28 cellular contexts compared by ENCODE assay signal in genomic region chr10:103235775-103236174, GRCh38. TPM values are rescaled to one million over a fixed set of nuclear protein-coding genes. Genes with fewer than 3 reads are reported as not detected.
"Had no signal": no experiment of that assay in that cellular context is flagged by ENCODE, and none has a peak within 500 bp of the region (broad histone marks: within the 10 kb centered on the region; RNA-seq: fewer than 3 reads in every experiment).

No MANE protein-coding gene starts in this region.

- H3K9me3 Mint-ChIP-seq: activated CD4-positive, alpha-beta T cell treated with anti-CD3 and anti-CD28 coated beads, Interleukin-2, amount 10 ng/mL, durations not matched to agents 24 days and 14 days; activated CD8-positive, alpha-beta T cell treated with anti-CD3 and anti-CD28 coated beads for 36 hours; activated naive CD4-positive, alpha-beta T cell treated with anti-CD3 and anti-CD28 coated beads for 36 hours; activated naive CD8-positive, alpha-beta T cell treated with anti-CD3 and anti-CD28 coated beads, Interleukin-2, amount 50 U/mL, for 24 hours; activated T-cell treated with anti-CD3 and anti-CD28 coated beads, Interleukin-2, amount 50 U/mL, for 24 hours; activated T-helper 2 cell treated with anti-CD3 and anti-CD28 coated beads, Interferon-gamma antibody, Interleukin-2, Interleukin-4, amounts not matched to agents 10 μg/mL and 5 μg/mL and 100 μg/mL, durations not matched to agents 14 hours and 24 hours and 36 hours; brain had no signal

- H3K27ac ChIP-seq: WERI-Rb-1 had no signal

- H3K4me3 Mint-ChIP-seq: activated CD4-positive, alpha-beta T cell treated with anti-CD3 and anti-CD28 coated beads, Interleukin-2, amount 10 ng/mL, durations not matched to agents 24 days and 14 days; activated CD8-positive, alpha-beta T cell treated with anti-CD3 and anti-CD28 coated beads for 36 hours; activated naive CD4-positive, alpha-beta T cell treated with anti-CD3 and anti-CD28 coated beads for 36 hours; activated naive CD8-positive, alpha-beta T cell; activated naive CD8-positive, alpha-beta T cell treated with anti-CD3 and anti-CD28 coated beads, Interleukin-2, amount 50 U/mL, for 24 hours; activated T-cell treated with anti-CD3 and anti-CD28 coated beads, Interleukin-2, amount 50 U/mL, for 24 hours; brain had no signal

- ATAC-seq: activated CD8-positive, alpha-beta T cell treated with anti-CD3 and anti-CD28 coated beads for 36 hours; activated naive CD8-positive, alpha-beta T cell treated with anti-CD3 and anti-CD28 coated beads, Interleukin-2, amount 50 U/mL, for 24 hours; PC-3 had no signal

- H3K27me3 Mint-ChIP-seq: activated CD4-positive, alpha-beta T cell treated with anti-CD3 and anti-CD28 coated beads, Interleukin-2, amount 10 ng/mL, durations not matched to agents 24 days and 14 days; activated CD8-positive, alpha-beta T cell treated with anti-CD3 and anti-CD28 coated beads for 36 hours; activated naive CD8-positive, alpha-beta T cell; activated naive CD8-positive, alpha-beta T cell treated with anti-CD3 and anti-CD28 coated beads, Interleukin-2, amount 50 U/mL, for 24 hours; activated T-cell treated with anti-CD3 and anti-CD28 coated beads, Interleukin-2, amount 50 U/mL, for 24 hours had no signal

- H3K36me3 ChIP-seq: WERI-Rb-1 had no signal

- DNase-seq: activated CD4-positive, alpha-beta T cell treated with anti-CD3 and anti-CD28 coated beads, Interleukin-2, amount 10 ng/mL, durations not matched to agents 24 days and 14 days; activated CD4-positive, alpha-beta T cell treated with anti-CD3 and anti-CD28 coated beads, Interleukin-2, amount 50 U/mL, for 4 hours; activated CD8-positive, alpha-beta T cell treated with anti-CD3 and anti-CD28 coated beads for 36 hours; activated gamma-delta T cell; activated naive CD4-positive, alpha-beta T cell treated with anti-CD3 and anti-CD28 coated beads for 36 hours; activated naive CD8-positive, alpha-beta T cell treated with anti-CD3 and anti-CD28 coated beads, Interleukin-2, amount 50 U/mL, for 24 hours; activated T-cell treated with anti-CD3 and anti-CD28 coated beads, Interleukin-2, amount 50 U/mL, for 24 hours; anterior cingulate cortex; central memory CD4-positive, alpha-beta T cell; Karpas-422; KBM-7; NCI-H1105; NCI-H1417 treated with DMSO at 0.1 percent for 48 hours; NCI-H187 treated with DMSO at 0.1 percent for 48 hours; NCI-H345; NCI-H524 treated with DMSO at 0.1 percent for 48 hours; PC-3; Right ventricle myocardium superior; T1000; WERI-Rb-1 had no signal

- H3K27ac Mint-ChIP-seq: activated CD4-positive, alpha-beta T cell treated with anti-CD3 and anti-CD28 coated beads, Interleukin-2, amount 10 ng/mL, durations not matched to agents 24 days and 14 days; activated CD8-positive, alpha-beta T cell treated with anti-CD3 and anti-CD28 coated beads for 36 hours; activated naive CD4-positive, alpha-beta T cell treated with anti-CD3 and anti-CD28 coated beads for 36 hours; activated naive CD8-positive, alpha-beta T cell; activated naive CD8-positive, alpha-beta T cell treated with anti-CD3 and anti-CD28 coated beads, Interleukin-2, amount 50 U/mL, for 24 hours; activated T-cell treated with anti-CD3 and anti-CD28 coated beads, Interleukin-2, amount 50 U/mL, for 24 hours; activated T-helper 2 cell treated with anti-CD3 and anti-CD28 coated beads, Interferon-gamma antibody, Interleukin-2, Interleukin-4, amounts not matched to agents 10 μg/mL and 5 μg/mL and 100 μg/mL, durations not matched to agents 14 hours and 24 hours and 36 hours; brain had no signal

- H3K4me1 Mint-ChIP-seq: brain had no signal

- H3K36me3 Mint-ChIP-seq: activated naive CD8-positive, alpha-beta T cell; brain had no signal

RNA-seq across cellular contexts. Expression of gene RPEL1, which starts 9.9 kb away (rescaled TPM):
- total RNA-seq: activated CD4-positive, alpha-beta T cell treated with anti-CD3 and anti-CD28 coated beads, Interleukin-2, amount 10 ng/mL, durations not matched to agents 24 days and 14 days; activated CD8-positive, alpha-beta T cell treated with anti-CD3 and anti-CD28 coated beads for 36 hours; activated T-helper 2 cell treated with anti-CD3 and anti-CD28 coated beads, Interferon-gamma antibody, Interleukin-2, Interleukin-4, amounts not matched to agents 10 μg/mL and 5 μg/mL and 100 μg/mL, durations not matched to agents 14 hours and 24 hours and 36 hours; cerebellum; MCF 10A; PC-3; Right ventricle myocardium superior; T-helper 1 cell treated with Interleukin-12 subunit alpha and Interleukin-12 subunit beta and Interleukin-4 antibody, amounts not matched to agents 30 ng/mL and 1 ng/mL, for 36 hours; T-helper 2 cell treated with Interferon-gamma antibody and Interleukin-4, amounts not matched to agents 100 ng/mL and 5 ng/mL, for 36 hours had no signal

RNA-seq across cellular contexts. Expression of gene INA, which starts 41.2 kb away (rescaled TPM):
- total RNA-seq: MCF 10A, NCI-H460, PC-3, Right ventricle myocardium superior had no signal
